ENCODE assay signal across 14 cellular contexts in the genomic region with DNA sequence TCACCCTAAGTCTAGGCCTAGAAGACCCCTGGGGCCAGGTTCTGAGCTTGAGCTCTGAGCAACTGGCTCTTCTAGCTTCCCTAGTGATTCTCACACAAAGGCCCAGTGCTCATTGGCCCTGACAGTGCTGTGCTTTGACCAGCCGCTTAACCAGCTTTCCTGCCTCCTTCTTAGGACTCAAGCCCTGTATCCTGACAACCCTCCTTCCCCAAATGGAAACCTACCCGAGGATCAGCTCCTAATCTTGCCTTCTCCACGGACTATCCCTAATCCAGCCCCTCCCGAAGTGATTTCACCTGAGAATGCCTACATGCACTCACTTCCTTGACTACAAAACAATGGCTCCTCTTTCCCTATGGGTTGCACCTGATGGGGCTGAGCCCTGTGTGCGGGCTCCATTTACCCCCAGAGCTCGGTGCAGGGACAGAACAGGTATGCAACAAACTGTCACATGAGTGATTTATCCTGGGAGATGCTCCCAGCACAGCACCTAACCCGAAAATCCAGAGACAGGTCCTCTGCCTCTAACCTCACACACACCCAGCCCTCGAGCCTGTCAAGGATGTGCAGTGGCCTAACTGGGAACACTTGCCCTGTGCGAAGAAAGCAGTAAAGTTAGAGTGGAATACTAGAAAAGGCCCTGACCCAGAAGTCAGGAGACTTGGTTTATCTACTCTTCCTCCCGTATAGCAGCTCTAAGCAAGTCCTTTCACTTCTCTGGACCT. TPM values are rescaled to one million over a fixed set of nuclear protein-coding genes. Genes with fewer than 3 reads are reported as not detected.
DNase-seq lines count a peak whose midpoint lies in the region; ATAC-seq and TF ChIP-seq lines count a peak whose summit lies in the region.
"Had no signal": no experiment of that assay in that cellular context is flagged by ENCODE, and none has a peak within 500 bp of the region (broad histone marks: within the 10 kb centered on the region; RNA-seq: fewer than 3 reads in every experiment).

No MANE protein-coding gene starts in this region.

- no peak for ATAC-seq in activated T-helper 17 cell treated with anti-CD3 and anti-CD28 coated beads, Interleukin-2, amount 50 U/mL, for 72 hours (replicated peaks)
- ATAC-seq: right cardiac atrium had no signal

- H3K27me3 ChIP-seq in breast epithelium: peaks cover 5 to 45% of the 10 kb centered on the region in 2 donors
- peaks cover 16 to 76% (median 29%) of the 10 kb centered on the region in 4 donors for H3K27me3 ChIP-seq in esophagus squamous epithelium

- peaks cover 4 to 9% of the 10 kb centered on the region in 2 donors for H3K4me1 ChIP-seq in breast epithelium
- peaks cover 21 to 34% (median 26%) of the 10 kb centered on the region in 3 donors for H3K4me1 ChIP-seq in esophagus squamous epithelium

- peaks cover 55% of the 10 kb centered on the region for H3K27me3 Mint-ChIP-seq in MCF 10A (ENCODE audit: insufficient read depth, unreplicated experiment)
- H3K27me3 Mint-ChIP-seq in activated T-helper 17 cell treated with anti-CD3 and anti-CD28 coated beads, Interleukin-2, amount 50 U/mL, for 72 hours: peaks cover 44% of the 10 kb centered on the region

- no peaks in the 10 kb centered on the region for H3K9me3 ChIP-seq in breast epithelium
- peaks cover 2% of the 10 kb centered on the region for H3K9me3 ChIP-seq in iPS-18c (ENCODE audit: control insufficient read depth, insufficient read depth, low read length)
- no peaks in the 10 kb centered on the region for H3K9me3 ChIP-seq in esophagus squamous epithelium

- 61 to 62% methylated on average over 4 to 10 of the region's 10 CpGs for WGBS in esophagus squamous epithelium, 2 donors

- no peak overlapping the region for H3K4me3 ChIP-seq in breast epithelium
- peak overlapping the region; percentile 46; the same call in 1 of the 2 replicates for H3K4me3 ChIP-seq in iPS-18c (ENCODE audit: insufficient read depth, low read depth, low read length)
- peak overlapping the region in 2 of 4 donors; percentile 43 to 74 for H3K4me3 ChIP-seq in esophagus squamous epithelium

- peaks cover 6% of the 10 kb centered on the region for H3K4me1 Mint-ChIP-seq in MCF 10A (ENCODE audit: insufficient read depth, unreplicated experiment)
- H3K4me1 Mint-ChIP-seq in activated T-helper 17 cell treated with anti-CD3 and anti-CD28 coated beads, Interleukin-2, amount 50 U/mL, for 72 hours: peaks cover 6% of the 10 kb centered on the region

- CTCF ChIA-PET in MCF 10A (lab: Yijun Ruan, JAX): interaction anchor here (0.5 to 1.4 kb wide), 6 partner anchors 11 to 318 kb away, joined by 3 to 6 read pairs (median 4); no protein-coding TSS in a partner anchor

- BruUV-seq in MCF 10A (replicated peaks; lab: Mats Ljungman, UMichigan): no TSS peak

- H3K27ac ChIP-seq in breast epithelium (no peak overlapping the region), esophagus squamous epithelium (no peak overlapping the region)
- H3K27ac ChIP-seq: cardiac muscle cell, epithelial cell of prostate had no signal

- no peaks in the 10 kb centered on the region for H3K9me3 Mint-ChIP-seq in MCF 10A (ENCODE audit: unreplicated experiment)
- no peaks in the 10 kb centered on the region for H3K9me3 Mint-ChIP-seq in activated T-helper 17 cell treated with anti-CD3 and anti-CD28 coated beads, Interleukin-2, amount 50 U/mL, for 72 hours

- TF ChIP-seq POLR2A in breast epithelium (IDR thresholded peaks at IDR 0.05) (no peak), esophagus squamous epithelium (IDR thresholded peaks at IDR 0.05) (no peak)

- H3K4me3 Mint-ChIP-seq in MCF 10A (ENCODE audit: unreplicated experiment): peak overlapping the region; percentile 19
- peak overlapping the region; percentile 25 for H3K4me3 Mint-ChIP-seq in activated T-helper 17 cell treated with anti-CD3 and anti-CD28 coated beads, Interleukin-2, amount 50 U/mL, for 72 hours

- DNase-seq in MCF 10A (ENCODE audit: unreplicated experiment) (no peak), breast epithelium (ENCODE audit: low spot score in 2 of 2) (no peak), superior temporal gyrus (ENCODE audit: extremely low spot score) (peak; percentile 11), esophagus squamous epithelium (lab: John Stamatoyannopoulos, UW) (no peak), NCI-H226 (no peak), hippocampal formation (lab: John Stamatoyannopoulos, UW) (no peak)
- DNase-seq: activated CD4-positive, CD25-positive, alpha-beta regulatory T cell treated with anti-CD3 and anti-CD28 coated beads, Interleukin-2, amount 50 U/mL, for 72 hours; activated effector memory CD4-positive, alpha-beta T cell treated with Interleukin-2 at 50 U/mL for 16 hours; DMS79; right cardiac atrium had no signal

- no peak overlapping the region for H3K27ac Mint-ChIP-seq in MCF 10A (ENCODE audit: low read depth, unreplicated experiment)
- no peak overlapping the region for H3K27ac Mint-ChIP-seq in activated T-helper 17 cell treated with anti-CD3 and anti-CD28 coated beads, Interleukin-2, amount 50 U/mL, for 72 hours

- H3K36me3 ChIP-seq in breast epithelium: no peaks in the 10 kb centered on the region
- H3K36me3 ChIP-seq in esophagus squamous epithelium: no peaks in the 10 kb centered on the region
- H3K36me3 ChIP-seq: cardiac muscle cell had no signal

- intact Hi-C loops in MCF 10A (cut with micrococcal nuclease): no loop called here
- intact Hi-C loops in breast epithelium (cut with DNase I; ENCODE audit: low total_unique reads): no loop called here
- intact Hi-C loops in esophagus squamous epithelium (cut with DNase I): no loop called here

- no peak for TF ChIP-seq CTCF in MCF 10A (IDR thresholded peaks at IDR 0.05; ENCODE audit: unreplicated experiment)
- TF ChIP-seq CTCF in breast epithelium (IDR thresholded peaks at IDR 0.05): no peak
- TF ChIP-seq CTCF in esophagus squamous epithelium (IDR thresholded peaks at IDR 0.05): no peak

- H3K36me3 Mint-ChIP-seq in MCF 10A (ENCODE audit: insufficient read depth, unreplicated experiment): no peaks in the 10 kb centered on the region
- H3K36me3 Mint-ChIP-seq in activated T-helper 17 cell treated with anti-CD3 and anti-CD28 coated beads, Interleukin-2, amount 50 U/mL, for 72 hours (ENCODE audit: low read depth): no peaks in the 10 kb centered on the region

- POLR2A ChIA-PET in MCF 10A (lab: Yijun Ruan, JAX): interaction anchor here (0.6 kb wide), 1 partner anchor 587 kb away, joined by 3 read pairs; no protein-coding TSS in a partner anchor

RNA-seq across cellular contexts. Expression of a gene that starts 2.3 kb away (rescaled TPM):
- total RNA-seq in MCF 10A (2022) (0.09 and 0.39 TPM in 2 replicates), breast epithelium (not detected), esophagus squamous epithelium (not detected)
- not detected for total RNA-seq in activated T-helper 17 cell treated with anti-CD3 and anti-CD28 coated beads, Interleukin-2, amount 50 U/mL, for 72 hours

RNA-seq across cellular contexts. Expression of a gene that starts 42.1 kb away (rescaled TPM):
- total RNA-seq in MCF 10A (2022): 35.6 and 42.8 TPM in 2 replicates
- total RNA-seq in breast epithelium: 10 to 100 TPM; 37.0 to 46.4 (median 43.2) TPM
- total RNA-seq in activated T-helper 17 cell treated with anti-CD3 and anti-CD28 coated beads, Interleukin-2, amount 50 U/mL, for 72 hours: 10 to 100 TPM; 14.6 to 34.4 TPM
- 10 to 100 TPM; 12.5 to 34.0 (median 20.6) TPM for total RNA-seq in esophagus squamous epithelium
